8 cellular contexts compared by ENCODE assay signal in the genomic region with DNA sequence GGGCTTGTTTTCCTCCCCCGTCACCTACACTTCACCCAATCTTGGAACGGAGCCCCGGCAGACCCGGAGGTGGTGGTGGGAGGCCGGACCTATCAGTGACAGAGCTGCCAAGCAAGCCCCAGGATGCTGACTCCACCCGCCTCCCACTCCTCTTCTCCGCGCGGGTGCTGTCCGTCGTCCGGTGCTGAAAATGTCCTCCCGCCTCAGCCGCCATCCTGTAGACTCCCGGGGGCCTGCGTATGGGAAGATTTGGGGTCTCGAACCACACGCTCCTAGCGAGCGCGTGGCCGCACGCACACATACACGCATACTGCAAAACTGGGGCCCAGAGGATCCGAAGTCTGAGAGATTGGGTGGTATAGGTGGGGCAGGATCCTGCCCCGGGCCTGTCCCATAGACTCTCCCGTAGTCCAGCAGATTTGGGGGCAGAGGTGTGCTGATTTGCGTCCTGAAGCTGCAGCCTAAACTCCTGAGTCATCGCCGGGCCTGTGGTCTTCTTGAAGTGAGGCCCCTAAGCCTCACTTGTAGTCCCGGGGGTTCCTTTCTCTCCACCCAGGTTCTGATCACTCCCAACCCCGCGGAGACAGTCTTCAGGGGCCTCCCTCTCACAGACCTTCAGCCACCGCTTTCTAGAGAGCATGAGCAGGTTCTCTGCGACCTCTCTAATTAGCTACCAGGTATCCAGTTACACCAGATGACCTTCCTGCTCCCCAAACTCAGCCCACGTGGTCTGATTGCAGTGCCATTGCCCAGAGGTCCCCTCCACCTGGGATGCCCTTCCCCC. TPM values are rescaled to one million over a fixed set of nuclear protein-coding genes. Genes with fewer than 3 reads are reported as not detected.
DNase-seq lines count a peak whose midpoint lies in the region; ATAC-seq and TF ChIP-seq lines count a peak whose summit lies in the region.

No MANE protein-coding gene starts in this region.

- H3K4me1 ChIP-seq in KMS-11 (ENCODE audit: low read depth, poor library complexity, severe bottlenecking) (peaks cover 16% of the 10 kb centered on the region), mucosa of descending colon (ENCODE audit: low read depth) (peaks cover 31% of the 10 kb centered on the region)
- peaks cover 25% of the 10 kb centered on the region for H3K4me1 ChIP-seq in effector memory CD4-positive, alpha-beta T cell (ENCODE audit: control insufficient read depth, insufficient read depth, low read length, poor library complexity, severe bottlenecking)

- H3K4me2 ChIP-seq in KMS-11: peak overlapping the region; percentile 62

- intact Hi-C loops in mucosa of descending colon (cut with DNase I, micrococcal nuclease): no loop called here

- no peaks in the 10 kb centered on the region for H3K9me3 ChIP-seq in effector memory CD4-positive, alpha-beta T cell (ENCODE audit: control insufficient read depth, low read length)
- H3K9me3 ChIP-seq in mucosa of descending colon: no peaks in the 10 kb centered on the region

- peak overlapping the region; percentile 61 for H3K27ac ChIP-seq in KMS-11
- peak overlapping the region; percentile 81 for H3K27ac ChIP-seq in effector memory CD4-positive, alpha-beta T cell (ENCODE audit: insufficient read depth, low read length, poor library complexity, severe bottlenecking)

- H3K36me3 ChIP-seq in KMS-11 (ENCODE audit: insufficient read depth): no peaks in the 10 kb centered on the region
- H3K36me3 ChIP-seq in effector memory CD4-positive, alpha-beta T cell (ENCODE audit: control insufficient read depth, insufficient read depth, low read length): no peaks in the 10 kb centered on the region
- H3K36me3 ChIP-seq in mucosa of descending colon (ENCODE audit: low read depth): no peaks in the 10 kb centered on the region

- peak; percentile 39 for ATAC-seq in GM21528 (IDR thresholded peaks at IDR 0.05; ENCODE audit: low FRiP score, unreplicated experiment)
- peak; percentile 54 for ATAC-seq in mucosa of descending colon

- TF ChIP-seq CTCF in KMS-11 (conservative IDR thresholded peaks at IDR 0.05; ENCODE audit: low read depth, low read length) (no peak), mucosa of descending colon (IDR thresholded peaks at IDR 0.05) (no peak)

- H3K27me3 ChIP-seq in KMS-11 (ENCODE audit: insufficient read depth, low read depth): peaks cover 5% of the 10 kb centered on the region; the same call in 1 of the 2 replicates
- peaks cover 10% of the 10 kb centered on the region for H3K27me3 ChIP-seq in effector memory CD4-positive, alpha-beta T cell (replicated peaks; ENCODE audit: control insufficient read depth, insufficient read depth, low read length, poor library complexity, severe bottlenecking)

- H3K9ac ChIP-seq in KMS-11: peak overlapping the region; percentile 17; the same call in 1 of the 2 replicates

- peaks cover 8% of the 10 kb centered on the region; the same call in 1 of the 2 replicates for H3K79me2 ChIP-seq in KMS-11 (ENCODE audit: insufficient read depth, low read depth)

- peak; percentile 45 for DNase-seq in DMS79 treated with DMSO at 0.1 percent for 48 hours (lab: John Stamatoyannopoulos, UW)
- DNase-seq in activated CD4-positive, alpha-beta T cell treated with anti-CD3 and anti-CD28 coated beads for 4 hours: peak; percentile 74 to 83
- DNase-seq in effector memory CD4-positive, alpha-beta T cell: peak in 1 of 3 donors; percentile 56
- peak in 2 of 3 donors; percentile 81 to 86 for DNase-seq in mucosa of descending colon
- peak; percentile 65 to 71 for DNase-seq in stimulated activated CD8-positive, alpha-beta memory T cell treated with anti-CD3 and anti-CD28 coated beads, Interleukin-7, amount 100 ng/mL, for 4 hours (ENCODE audit: low read depth in 2 of 2)
- DNase-seq in NCI-H187 treated with DMSO at 0.1 percent for 48 hours (lab: John Stamatoyannopoulos, UW): no peak

- H2AFZ ChIP-seq in KMS-11 (ENCODE audit: low read depth): peak overlapping the region; percentile 73; the same call in 1 of the 2 replicates

- no peaks in the 10 kb centered on the region for H4K20me1 ChIP-seq in KMS-11 (ENCODE audit: insufficient read depth)

- H3K4me3 ChIP-seq in KMS-11 (IDR thresholded peaks at IDR 0.05; ENCODE audit: insufficient read depth, low read depth, low read length): no peak overlapping the region
- peak overlapping the region; percentile 72 for H3K4me3 ChIP-seq in effector memory CD4-positive, alpha-beta T cell (ENCODE audit: insufficient read depth, low read depth, low read length, poor library complexity, severe bottlenecking)
- peak overlapping the region; percentile 86 for H3K4me3 ChIP-seq in mucosa of descending colon

RNA-seq across cellular contexts. Expression of a gene that starts 0.8 kb away (rescaled TPM):
- total RNA-seq in mucosa of descending colon: 10 to 100 TPM; 66.1 to 93.5 (median 77.9) TPM

RNA-seq across cellular contexts. Expression of a gene that starts 2.0 kb away (rescaled TPM):
- under 1 TPM; 0.17 to 0.38 (median 0.27) TPM for total RNA-seq in mucosa of descending colon

RNA-seq across cellular contexts. Expression of a gene that starts 11.8 kb away (rescaled TPM):
- total RNA-seq in mucosa of descending colon: 1 to 10 TPM; 1.0 to 1.9 (median 1.3) TPM

RNA-seq across cellular contexts. Expression of a gene that starts 21.3 kb away (rescaled TPM):
- 100 to 1,000 TPM; 154 to 210 (median 191) TPM for total RNA-seq in mucosa of descending colon

RNA-seq across cellular contexts. Expression of a gene that starts 27.1 kb away (rescaled TPM):
- 10 to 100 TPM in 2 of 3 donors, 1 to 10 TPM in 1; 4.5 to 37.7 (median 28.5) TPM for total RNA-seq in mucosa of descending colon
